ENCODE assay signal across 9 cellular contexts in genomic region chr19:51704601-51705000, GRCh38. TPM values are rescaled to one million over a fixed set of nuclear protein-coding genes. Genes with fewer than 3 reads are reported as not detected.
DNase-seq lines count a peak whose midpoint lies in the region; ATAC-seq, FAIRE-seq and TF ChIP-seq lines count a peak whose summit lies in the region.
"Had no signal": no experiment of that assay in that cellular context is flagged by ENCODE, and none has a peak within 500 bp of the region (broad histone marks: within the 10 kb centered on the region; RNA-seq: fewer than 3 reads in every experiment).

No MANE protein-coding gene starts in this region.

- CTCF ChIA-PET in GM12878 (lab: Yijun Ruan, JAX): interaction anchor here (0.7 to 1.3 kb wide), 3 partner anchors 10 to 73 kb away, joined by 3 read pairs; no protein-coding TSS in a partner anchor

- DNase-seq in activated T-cell treated with anti-CD3 and anti-CD28 coated beads, Interleukin-2, amount 50 U/mL, for 24 hours: no peak
- DNase-seq in activated T-cell treated with anti-CD3 and anti-CD28 coated beads, Interleukin-2, amount 50 U/mL, for 1 hour: no peak
- DNase-seq in GM12878 (ENCODE audit: low read depth, low spot score) (no peak), lower leg skin (ENCODE audit: low spot score in 2 of 2) (no peak), erythroblast (lab: John Stamatoyannopoulos, UW) (no peak), NCI-H1048 (lab: John Stamatoyannopoulos, UW) (no peak)

- in situ Hi-C loops in GM12878 (cut with MboI): no loop called here

- FAIRE-seq in GM12878 (lab: Jason Lieb, UNC): no peak
- FAIRE-seq: D721Med had no signal

- peak overlapping the region; percentile 85 for H3K9ac ChIP-seq in GM12878 (ENCODE audit: control insufficient read depth, insufficient read depth, low read length)

- peak overlapping the region; percentile 92 for H3K4me3 Mint-ChIP-seq in activated T-cell treated with anti-CD3 and anti-CD28 coated beads, Interleukin-2, amount 50 U/mL, for 24 hours

- no peak for TF ChIP-seq POLR2A in GM12878 (IDR thresholded peaks at IDR 0.05; ENCODE audit: low read depth, low read length)
- no peak for TF ChIP-seq POLR2A in lower leg skin (IDR thresholded peaks at IDR 0.05)
- no peak for TF ChIP-seq POLR2A in erythroblast (IDR thresholded peaks at IDR 0.05; ENCODE audit: low read length)

- peaks cover 11% of the 10 kb centered on the region for H3K27me3 Mint-ChIP-seq in activated T-cell treated with anti-CD3 and anti-CD28 coated beads, Interleukin-2, amount 50 U/mL, for 24 hours

- no peak for TF ChIP-seq RAD21 in GM12878 (IDR thresholded peaks at IDR 0.05; ENCODE audit: insufficient read depth, low read depth, low read length)

- H3K4me1 ChIP-seq in GM12878 (ENCODE audit: control insufficient read depth, insufficient read depth, low read length) (no peaks in the 10 kb centered on the region; the same call in 1 of the 2 replicates), thymus (ENCODE audit: control insufficient read depth, insufficient read depth, low read length) (peaks cover 9% of the 10 kb centered on the region)

- peak overlapping the region; percentile 76 for H3K4me3 ChIP-seq in GM12878
- peak overlapping the region; percentile 37 for H3K4me3 ChIP-seq in lower leg skin (ENCODE audit: low read depth, poor library complexity, severe bottlenecking)
- H3K4me3 ChIP-seq in thymus (ENCODE audit: low read length): peak overlapping the region; percentile 67

- no TSS peak for BruUV-seq in GM12878 (replicated peaks; lab: Mats Ljungman, UMichigan)

- H3K79me2 ChIP-seq in GM12878 (ENCODE audit: control insufficient read depth, insufficient read depth, low read length): peaks cover 3% of the 10 kb centered on the region

- H3K27ac ChIP-seq in GM12878 (ENCODE audit: control insufficient read depth, insufficient read depth) (peak overlapping the region; percentile 64), thymus (ENCODE audit: low read depth) (peak overlapping the region; percentile 85)

- peak overlapping the region; percentile 68 for H3K4me2 ChIP-seq in GM12878 (ENCODE audit: control insufficient read depth, insufficient read depth)

- H3K27me3 ChIP-seq in GM12878 (replicated peaks in 1 of 2; ENCODE audit: control insufficient read depth in 2 of 2, insufficient read depth in 2 of 2, low read length in 1 of 2) (no peaks in the 10 kb centered on the region; a peak in 1 of 4 replicates), thymus (ENCODE audit: control insufficient read depth, insufficient read depth) (peaks cover 15% of the 10 kb centered on the region)

- peak overlapping the region; percentile 98 for H3K27ac Mint-ChIP-seq in activated T-cell treated with anti-CD3 and anti-CD28 coated beads, Interleukin-2, amount 50 U/mL, for 24 hours

- POLR2A ChIA-PET in GM12878 (lab: Charles Lee): interaction anchor here (0.6 to 1.0 kb wide), 2 partner anchors 38 to 339 kb away, joined by 3 read pairs; partner anchors contain the start of gene ETFB

- intact Hi-C loops in GM12878 (cut with micrococcal nuclease; ENCODE audit: unreplicated experiment): no loop called here
- intact Hi-C loops in lower leg skin (cut with DNase I; ENCODE audit: low total_unique reads): no loop called here

- ATAC-seq in GM12878 (no peak), HG02623 (IDR thresholded peaks at IDR 0.05; ENCODE audit: unreplicated experiment) (no peak)

- H3K9me3 ChIP-seq in GM12878 (replicated peaks; ENCODE audit: control insufficient read depth, insufficient read depth, low read length) (peaks cover 1% of the 10 kb centered on the region; the same call in 1 of the 3 replicates), thymus (ENCODE audit: control insufficient read depth) (no peaks in the 10 kb centered on the region)

- H3K4me1 Mint-ChIP-seq in activated T-cell treated with anti-CD3 and anti-CD28 coated beads, Interleukin-2, amount 50 U/mL, for 24 hours (ENCODE audit: low read depth): peaks cover 31% of the 10 kb centered on the region

- TF ChIP-seq EP300 in GM12878 (IDR thresholded peaks at IDR 0.05; ENCODE audit: borderline replicate concordance in 1 of 2, control insufficient read depth in 1 of 2, low read depth in 2 of 2, low read length in 2 of 2): no peak

- 6% methylated on average over 3 of the region's 5 CpGs for WGBS in GM12878 (ENCODE audit: insufficient coverage, insufficient replicate concordance, low lambda C conversion rate, missing lambda C conversion rate)
- 26 to 27% methylated on average over 4 to 5 of the region's 5 CpGs for WGBS in lower leg skin, 2 donors
- 44% methylated on average over 5 of the region's 5 CpGs for WGBS in thymus

- no peaks in the 10 kb centered on the region for H3K36me3 ChIP-seq in GM12878 (ENCODE audit: control insufficient read depth in 2 of 2, insufficient read depth in 2 of 2, low read length in 1 of 2)
- no peaks in the 10 kb centered on the region for H3K36me3 ChIP-seq in thymus (ENCODE audit: control insufficient read depth, insufficient read depth)

- TF ChIP-seq CTCF in GM12878 (IDR thresholded peaks at IDR 0.05 in 2 of 3, conservative IDR thresholded peaks at IDR 0.05 in 1 of 3; ENCODE audit: control insufficient read depth in 2 of 3, extremely low read depth in 1 of 3, insufficient read depth in 1 of 3, low read depth in 3 of 3, low read length in 3 of 3): no peak
- no peak for TF ChIP-seq CTCF in lower leg skin (IDR thresholded peaks at IDR 0.05)

- H3K36me3 Mint-ChIP-seq in activated T-cell treated with anti-CD3 and anti-CD28 coated beads, Interleukin-2, amount 50 U/mL, for 24 hours (ENCODE audit: low read depth): peaks cover 30% of the 10 kb centered on the region

- H2AFZ ChIP-seq in GM12878 (ENCODE audit: control insufficient read depth, low read depth, low read length): peak overlapping the region; percentile 93

- RAD21 ChIA-PET in GM12878 (lab: Charles Lee; ENCODE audit: unreplicated experiment): interaction anchor here (0.6 to 0.8 kb wide), 2 partner anchors 38 to 306 kb away, joined by 3 to 6 read pairs; no protein-coding TSS in a partner anchor

- SMC1A ChIA-PET in GM12878 (lab: Charles Lee; ENCODE audit: uncharacterized antibody, unreplicated experiment): no interaction called here

- no peaks in the 10 kb centered on the region for H4K20me1 ChIP-seq in GM12878 (ENCODE audit: control insufficient read depth, insufficient read depth)

- H3K9me3 Mint-ChIP-seq in activated T-cell treated with anti-CD3 and anti-CD28 coated beads, Interleukin-2, amount 50 U/mL, for 24 hours: no peaks in the 10 kb centered on the region

RNA-seq across cellular contexts. Expression of gene SPACA6, which starts 11.5 kb away (rescaled TPM):
- 2.9 and 4.2 TPM in 2 replicates for total RNA-seq in GM12878 (2013; cell fraction: nucleolus; rRNA removed)
- total RNA-seq in GM12878 (2014; rRNA removed) (4.6 and 4.8 TPM in 2 replicates), GM12878 (2014; rRNA removed; fragmentation: Illumina TruSeq; extraction: Trizol) (0.78 and 1.1 TPM in 2 replicates), GM12878 (2021) (2.2 and 3.2 TPM in 2 replicates), lower leg skin (1 to 10 TPM in 3 of 4 donors, under 1 TPM in 1; 0.74 to 5.1 (median 3.6) TPM)
- polyA plus RNA-seq in GM12878 (2011; ENCODE audit: low read depth): not detected
- polyA plus RNA-seq in GM12878 (2011; rRNA removed) (0.27 and 0.87 TPM in 2 replicates), GM12878 (2014; fragmentation: Illumina TruSeq; extraction: Trizol) (0.31 and 1.1 TPM in 2 replicates), GM12878 (2014; fragmentation: Nextera tagmentation; extraction: Ambion mirVana) (1 to 10 TPM; 1.2 to 1.3 TPM), GM12878 (2014; rRNA removed) (4.2 and 4.7 TPM in 2 replicates), GM12878 (2016; fragmentation: Nextera tagmentation; extraction: Ambion mirVana) (1 to 10 TPM; 3.0 to 6.5 TPM), thymus (10.5 TPM)
- polyA plus RNA-seq in GM12878 (2011; cell fraction: cytosol; rRNA removed): 0.36 and 0.97 TPM in 2 replicates
- polyA plus RNA-seq in GM12878 (2011; cell fraction: nucleus; rRNA removed): 0.81 and 1.2 TPM in 2 replicates
- polyA plus RNA-seq in GM12878 (2012): 2.0 and 4.5 TPM in 2 replicates
- polyA minus RNA-seq in GM12878 (2011; rRNA and poly(A)+ RNA removed): 0.36 and 0.37 TPM in 2 replicates
- polyA minus RNA-seq in GM12878 (2011; cell fraction: cytosol; rRNA and poly(A)+ RNA removed): not detected in 2 replicates
- polyA minus RNA-seq in GM12878 (2011; cell fraction: nucleus; rRNA and poly(A)+ RNA removed): 3.0 and 8.2 TPM in 2 replicates

RNA-seq across cellular contexts. Expression of gene HAS1, which starts 19.2 kb away (rescaled TPM):
- total RNA-seq in GM12878 (2013; cell fraction: nucleolus; rRNA removed): not detected in 2 replicates
- total RNA-seq in GM12878 (2014; rRNA removed) (not detected in 2 replicates), GM12878 (2014; rRNA removed; fragmentation: Illumina TruSeq; extraction: Trizol) (not detected in 2 replicates), GM12878 (2021) (not detected in 2 replicates), lower leg skin (1 to 10 TPM in 2 of 4 donors, under 1 TPM in 1, not detected in 1; 0.97 to 2.4 (median 2.4) TPM)
- not detected for polyA plus RNA-seq in GM12878 (2011; ENCODE audit: low read depth)
- polyA plus RNA-seq in GM12878 (2011; rRNA removed) (not detected in 2 replicates), GM12878 (2014; fragmentation: Illumina TruSeq; extraction: Trizol) (not detected in 2 replicates), GM12878 (2014; fragmentation: Nextera tagmentation; extraction: Ambion mirVana) (not detected), GM12878 (2014; rRNA removed) (not detected in 2 replicates), GM12878 (2016; fragmentation: Nextera tagmentation; extraction: Ambion mirVana) (not detected), thymus (0.11 TPM)
- polyA plus RNA-seq in GM12878 (2011; cell fraction: cytosol; rRNA removed): not detected in 2 replicates
- polyA plus RNA-seq in GM12878 (2011; cell fraction: nucleus; rRNA removed): not detected in 2 replicates
- polyA plus RNA-seq in GM12878 (2012): 0.04 and 0.12 TPM in 2 replicates
- polyA minus RNA-seq in GM12878 (2011; rRNA and poly(A)+ RNA removed): not detected in 2 replicates
- polyA minus RNA-seq in GM12878 (2011; cell fraction: cytosol; rRNA and poly(A)+ RNA removed): not detected in 2 replicates
- polyA minus RNA-seq in GM12878 (2011; cell fraction: nucleus; rRNA and poly(A)+ RNA removed): not detected in 2 replicates

RNA-seq across cellular contexts. Expression of gene FPR1, which starts 47.1 kb away (rescaled TPM):
- 1.0 TPM in 1 of 2 replicates, not detected in the other for total RNA-seq in GM12878 (2013; cell fraction: nucleolus; rRNA removed)
- total RNA-seq in GM12878 (2014; rRNA removed): not detected in 2 replicates
- total RNA-seq in GM12878 (2014; rRNA removed; fragmentation: Illumina TruSeq; extraction: Trizol): not detected in 2 replicates
- total RNA-seq in GM12878 (2021): not detected in 2 replicates
- polyA plus RNA-seq in GM12878 (2011; ENCODE audit: low read depth): not detected
- polyA plus RNA-seq in GM12878 (2011; rRNA removed): not detected in 2 replicates
- polyA plus RNA-seq in GM12878 (2011; cell fraction: cytosol; rRNA removed): not detected in 2 replicates
- not detected in 2 replicates for polyA plus RNA-seq in GM12878 (2011; cell fraction: nucleus; rRNA removed)
- not detected in 2 replicates for polyA plus RNA-seq in GM12878 (2012)
- not detected in 2 replicates for polyA plus RNA-seq in GM12878 (2014; fragmentation: Illumina TruSeq; extraction: Trizol)
- not detected for polyA plus RNA-seq in GM12878 (2014; fragmentation: Nextera tagmentation; extraction: Ambion mirVana)
- polyA plus RNA-seq in GM12878 (2014; rRNA removed): not detected in 2 replicates
- not detected for polyA plus RNA-seq in GM12878 (2016; fragmentation: Nextera tagmentation; extraction: Ambion mirVana)
- polyA minus RNA-seq in GM12878 (2011; rRNA and poly(A)+ RNA removed): 0.31 TPM in 1 of 2 replicates, not detected in the other
- not detected in 2 replicates for polyA minus RNA-seq in GM12878 (2011; cell fraction: cytosol; rRNA and poly(A)+ RNA removed)
- not detected in 2 replicates for polyA minus RNA-seq in GM12878 (2011; cell fraction: nucleus; rRNA and poly(A)+ RNA removed)
- 1 to 10 TPM; 1.7 to 7.6 (median 4.1) TPM for total RNA-seq in lower leg skin
- polyA plus RNA-seq in thymus: 4.7 TPM

RNA-seq across cellular contexts. Expression of gene FPR2, which starts 56.4 kb away (rescaled TPM):
- total RNA-seq in GM12878 (2013; cell fraction: nucleolus; rRNA removed): not detected in 2 replicates
- total RNA-seq in GM12878 (2014; rRNA removed) (not detected in 2 replicates), GM12878 (2014; rRNA removed; fragmentation: Illumina TruSeq; extraction: Trizol) (not detected in 2 replicates), GM12878 (2021) (not detected in 2 replicates), lower leg skin (under 1 TPM in 2 of 4 donors, not detected in 2; 0.13 to 0.34 TPM)
- polyA plus RNA-seq in GM12878 (2011; ENCODE audit: low read depth): not detected
- polyA plus RNA-seq in GM12878 (2011; rRNA removed) (not detected in 2 replicates), GM12878 (2014; fragmentation: Illumina TruSeq; extraction: Trizol) (not detected in 2 replicates), GM12878 (2014; fragmentation: Nextera tagmentation; extraction: Ambion mirVana) (not detected), GM12878 (2014; rRNA removed) (not detected in 2 replicates), GM12878 (2016; fragmentation: Nextera tagmentation; extraction: Ambion mirVana) (not detected), thymus (1.4 TPM)
- polyA plus RNA-seq in GM12878 (2011; cell fraction: cytosol; rRNA removed): 0.09 TPM in 1 of 2 replicates, not detected in the other
- not detected in 2 replicates for polyA plus RNA-seq in GM12878 (2011; cell fraction: nucleus; rRNA removed)
- polyA plus RNA-seq in GM12878 (2012): not detected in 2 replicates
- 0.29 TPM in 1 of 2 replicates, not detected in the other for polyA minus RNA-seq in GM12878 (2011; rRNA and poly(A)+ RNA removed)
- polyA minus RNA-seq in GM12878 (2011; cell fraction: cytosol; rRNA and poly(A)+ RNA removed): not detected in 2 replicates
- not detected in 2 replicates for polyA minus RNA-seq in GM12878 (2011; cell fraction: nucleus; rRNA and poly(A)+ RNA removed)

RNA-seq across cellular contexts. Expression of gene SIGLEC14, which starts 58.0 kb away (rescaled TPM):
- total RNA-seq in GM12878 (2013; cell fraction: nucleolus; rRNA removed): 5.5 and 8.5 TPM in 2 replicates
- total RNA-seq in GM12878 (2014; rRNA removed): 4.4 and 6.7 TPM in 2 replicates
- 2.9 and 3.2 TPM in 2 replicates for total RNA-seq in GM12878 (2014; rRNA removed; fragmentation: Illumina TruSeq; extraction: Trizol)
- 6.2 and 6.8 TPM in 2 replicates for total RNA-seq in GM12878 (2021)
- polyA plus RNA-seq in GM12878 (2011; ENCODE audit: low read depth): 0.68 TPM
- polyA plus RNA-seq in GM12878 (2011; rRNA removed): 0.72 and 1.6 TPM in 2 replicates
- polyA plus RNA-seq in GM12878 (2011; cell fraction: cytosol; rRNA removed): 1.3 and 1.4 TPM in 2 replicates
- 0.76 and 1.3 TPM in 2 replicates for polyA plus RNA-seq in GM12878 (2011; cell fraction: nucleus; rRNA removed)
- polyA plus RNA-seq in GM12878 (2012): 1.1 and 1.6 TPM in 2 replicates
- 4.8 and 5.0 TPM in 2 replicates for polyA plus RNA-seq in GM12878 (2014; fragmentation: Illumina TruSeq; extraction: Trizol)
- polyA plus RNA-seq in GM12878 (2014; fragmentation: Nextera tagmentation; extraction: Ambion mirVana): under 1 TPM; 0.57 to 0.82 TPM
- 4.4 and 4.6 TPM in 2 replicates for polyA plus RNA-seq in GM12878 (2014; rRNA removed)
- 1 to 10 TPM; 7.1 to 8.4 TPM for polyA plus RNA-seq in GM12878 (2016; fragmentation: Nextera tagmentation; extraction: Ambion mirVana)
- polyA minus RNA-seq in GM12878 (2011; rRNA and poly(A)+ RNA removed): 0.66 and 1.5 TPM in 2 replicates
- polyA minus RNA-seq in GM12878 (2011; cell fraction: cytosol; rRNA and poly(A)+ RNA removed): not detected in 2 replicates
- 0.48 and 1.8 TPM in 2 replicates for polyA minus RNA-seq in GM12878 (2011; cell fraction: nucleus; rRNA and poly(A)+ RNA removed)
- 1 to 10 TPM in 1 of 4 donors, under 1 TPM in 1, not detected in 2; 0.84 to 1.0 TPM for total RNA-seq in lower leg skin
- 7.3 TPM for polyA plus RNA-seq in thymus
